ENCODE assay signal across 1 cellular context in genomic region chr19:57560049-57560491, GRCh38.
TF ChIP-seq lines count a peak whose summit lies in the region.

No MANE protein-coding gene starts in this region.

TF ChIP-seq in HEK293, 187 proteins besides CTCF, POLR2A, EP300 and RAD21 (continued from another document):
- TF ChIP-seq ZBTB11 (tag by site-specific recombination; conservative IDR thresholded peaks at IDR 0.05; ENCODE audit: low read depth) = no peak
